8 cellular contexts compared by ENCODE assay signal in genomic region chr19:33080761-33081681, GRCh38. TPM values are rescaled to one million over a fixed set of nuclear protein-coding genes. Genes with fewer than 3 reads are reported as not detected.
DNase-seq lines count a peak whose midpoint lies in the region; ATAC-seq, FAIRE-seq and TF ChIP-seq lines count a peak whose summit lies in the region.

A gene with protein sequence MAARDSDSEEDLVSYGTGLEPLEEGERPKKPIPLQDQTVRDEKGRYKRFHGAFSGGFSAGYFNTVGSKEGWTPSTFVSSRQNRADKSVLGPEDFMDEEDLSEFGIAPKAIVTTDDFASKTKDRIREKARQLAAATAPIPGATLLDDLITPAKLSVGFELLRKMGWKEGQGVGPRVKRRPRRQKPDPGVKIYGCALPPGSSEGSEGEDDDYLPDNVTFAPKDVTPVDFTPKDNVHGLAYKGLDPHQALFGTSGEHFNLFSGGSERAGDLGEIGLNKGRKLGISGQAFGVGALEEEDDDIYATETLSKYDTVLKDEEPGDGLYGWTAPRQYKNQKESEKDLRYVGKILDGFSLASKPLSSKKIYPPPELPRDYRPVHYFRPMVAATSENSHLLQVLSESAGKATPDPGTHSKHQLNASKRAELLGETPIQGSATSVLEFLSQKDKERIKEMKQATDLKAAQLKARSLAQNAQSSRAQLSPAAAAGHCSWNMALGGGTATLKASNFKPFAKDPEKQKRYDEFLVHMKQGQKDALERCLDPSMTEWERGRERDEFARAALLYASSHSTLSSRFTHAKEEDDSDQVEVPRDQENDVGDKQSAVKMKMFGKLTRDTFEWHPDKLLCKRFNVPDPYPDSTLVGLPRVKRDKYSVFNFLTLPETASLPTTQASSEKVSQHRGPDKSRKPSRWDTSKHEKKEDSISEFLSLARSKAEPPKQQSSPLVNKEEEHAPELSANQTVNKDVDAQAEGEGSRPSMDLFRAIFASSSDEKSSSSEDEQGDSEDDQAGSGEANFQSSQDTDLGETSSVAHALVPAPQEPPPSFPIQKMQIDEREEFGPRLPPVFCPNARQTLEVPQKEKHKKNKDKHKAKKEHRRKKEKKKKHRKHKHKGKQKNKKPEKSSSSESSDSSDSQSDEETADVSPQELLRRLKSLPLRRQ (plus strand): TSS chr19:33081181. CDS start chr19:33081194, 13 bp downstream.

- peak within 1 kb of the TSS; percentile 79 for H3K4me3 ChIP-seq in CD8-positive, alpha-beta T cell (ENCODE audit: low read depth, low read length)
- H3K4me3 ChIP-seq in H1 (ENCODE audit: extremely low read depth in 1 of 4, insufficient read depth in 2 of 4, low read depth in 3 of 4, low read length in 4 of 4) (peak within 1 kb of the TSS; percentile 95 to 99 (median 96)), mesendoderm (ENCODE audit: low read length) (peak within 1 kb of the TSS; percentile 78)

- TF ChIP-seq POLR2A in H1 (IDR thresholded peaks at IDR 0.05; ENCODE audit: control extremely low read depth in 1 of 2, low read depth in 2 of 2, low read length in 2 of 2): peak in 1 of 2 experiments; percentile 53; a peak in 1 of 3 replicates

- H3K27me3 Mint-ChIP-seq in CD8-positive, alpha-beta T cell (ENCODE audit: low read depth): no peaks in the 10 kb centered on the region

- H3K79me1 ChIP-seq in H1 (ENCODE audit: low read depth, low read length): peaks cover 5% of the 10 kb centered on the region
- peaks cover 5% of the 10 kb centered on the region for H3K79me1 ChIP-seq in mesendoderm (ENCODE audit: low read length)

- H3K9ac ChIP-seq in H1 (replicated peaks in 1 of 4; ENCODE audit: extremely low read depth in 1 of 4, low read depth in 3 of 4, low read length in 3 of 4) (peak within 1 kb of the TSS; percentile 57 to 91 (median 68)), mesendoderm (ENCODE audit: low read length) (peak within 1 kb of the TSS; percentile 85)

- TF ChIP-seq CTCF in CD8-positive, alpha-beta T cell (IDR thresholded peaks at IDR 0.05): no peak
- TF ChIP-seq CTCF in H1 (IDR thresholded peaks at IDR 0.05; ENCODE audit: control extremely low read depth in 1 of 3, insufficient read depth in 1 of 3, low read depth in 1 of 3, low read length in 3 of 3): no peak

- H3K4me2 ChIP-seq in H1 (ENCODE audit: insufficient read depth in 1 of 2, low read depth in 2 of 2, low read length in 2 of 2) (peak within 1 kb of the TSS; percentile 79 to 94), mesendoderm (ENCODE audit: low read length) (peak within 1 kb of the TSS; percentile 94)

- FAIRE-seq in H1 (lab: Jason Lieb, UNC): no peak

- intact Hi-C loops in CD8-positive, alpha-beta T cell (cut with DNase I, micrococcal nuclease): loop anchor here (1.0 to 5.0 kb wide), 7 partner anchors 16 to 504 kb away; partner anchors contain the start of genes FAAP24 (in 2 of the 2), ANKRD27 (in 1 of the 2), NUDT19 (in 1 of the 2) and RGS9BP (in 1 of the 2)

- no peak; a peak in 1 of 3 replicates for TF ChIP-seq EP300 in H1 (IDR thresholded peaks at IDR 0.05; ENCODE audit: borderline replicate concordance in 1 of 2, low read depth in 2 of 2, low read length in 2 of 2)

- peak within 1 kb of the TSS; percentile 93 for H2AFZ ChIP-seq in H1 (ENCODE audit: low read length)

- H3K4ac ChIP-seq in H1 (replicated peaks; ENCODE audit: insufficient read length, low read depth, low read length) (peak within 1 kb of the TSS; percentile 44), mesendoderm (ENCODE audit: low read depth, low read length) (no peak within 1 kb of the TSS)

- no peak within 1 kb of the TSS for H2BK20ac ChIP-seq in H1 (ENCODE audit: low read length)

- no peak within 1 kb of the TSS for H3K56ac ChIP-seq in H1 (replicated peaks; ENCODE audit: insufficient read length, low read depth, low read length)
- peak within 1 kb of the TSS; percentile 98 for H3K56ac ChIP-seq in mesendoderm (ENCODE audit: low read length)

- H3K14ac ChIP-seq in H1 (ENCODE audit: insufficient read length): no peak within 1 kb of the TSS

- H2AK5ac ChIP-seq in H1 (ENCODE audit: low read depth, low read length) (no peak within 1 kb of the TSS), mesendoderm (ENCODE audit: low read length) (no peak within 1 kb of the TSS)

- 3% methylated on average over 56 of the region's 62 CpGs; no CpG with 5 or more reads in 1 of the 2 experiments for WGBS in H1 (ENCODE audit: extremely low coverage in 1 of 2, insufficient coverage in 1 of 2, insufficient read length in 1 of 2, insufficient replicate concordance in 2 of 2, low coverage in 1 of 2, low lambda C conversion rate in 2 of 2, missing lambda C conversion rate in 1 of 2), 2 experiments
- WGBS in mesendoderm (ENCODE audit: extremely low coverage, insufficient coverage, low lambda C conversion rate): no CpG with 5 or more reads among the region's 62 CpGs

- peaks cover 13% of the 10 kb centered on the region for H3K23me2 ChIP-seq in H1 (ENCODE audit: low read depth, low read length)

- no peaks in the 10 kb centered on the region for H3K9me3 Mint-ChIP-seq in CD8-positive, alpha-beta T cell

- no peaks in the 10 kb centered on the region for H3K36me3 ChIP-seq in CD8-positive, alpha-beta T cell (ENCODE audit: insufficient read depth, low read length)
- H3K36me3 ChIP-seq in H1 (ENCODE audit: control insufficient read depth in 2 of 4, insufficient read depth in 4 of 4, low read length in 3 of 4) (no peaks in the 10 kb centered on the region), mesendoderm (ENCODE audit: control insufficient read depth, insufficient read depth, low read length) (no peaks in the 10 kb centered on the region)

- peaks cover 30% of the 10 kb centered on the region for H3K4me1 Mint-ChIP-seq in CD8-positive, alpha-beta T cell (ENCODE audit: low read depth)

- H2BK15ac ChIP-seq in H1 (ENCODE audit: low read length) (no peak within 1 kb of the TSS), mesendoderm (replicated peaks; ENCODE audit: low read depth) (no peak within 1 kb of the TSS)

- ATAC-seq in CD8-positive, alpha-beta T cell: peak; percentile 96
- ATAC-seq in GM19455 (IDR thresholded peaks at IDR 0.05; ENCODE audit: unreplicated experiment): peak; percentile 83

- H4K20me1 ChIP-seq in H1 (replicated peaks in 1 of 2; ENCODE audit: control insufficient read depth in 1 of 2, insufficient read depth in 2 of 2, low read length in 2 of 2): peaks cover 0 to 3% of the 10 kb centered on the region in 2 experiments

- H3K27me3 ChIP-seq in CD8-positive, alpha-beta T cell (ENCODE audit: insufficient read depth, low read length): no peaks in the 10 kb centered on the region
- H3K27me3 ChIP-seq in H1 (replicated peaks in 1 of 4; ENCODE audit: control insufficient read depth in 3 of 4, extremely low read depth in 1 of 4, insufficient read depth in 3 of 4, low read length in 3 of 4): no peaks in the 10 kb centered on the region
- H3K27me3 ChIP-seq in mesendoderm (ENCODE audit: insufficient read depth, low read length, poor library complexity): no peaks in the 10 kb centered on the region

- H4K91ac ChIP-seq in H1 (replicated peaks; ENCODE audit: insufficient read length, low read length): no peak within 1 kb of the TSS

- peak within 1 kb of the TSS; percentile 97 for H3K27ac Mint-ChIP-seq in CD8-positive, alpha-beta T cell

- peak within 1 kb of the TSS; percentile 95 for H3K18ac ChIP-seq in H1 (ENCODE audit: extremely low read depth, low read length)
- peak within 1 kb of the TSS; percentile 16 for H3K18ac ChIP-seq in mesendoderm (ENCODE audit: low read length)

- POLR2A ChIA-PET in CD8-positive, alpha-beta T cell (lab: Charles Lee): interaction anchor here (1.2 kb wide), 1 partner anchor 9 kb away, joined by 4 read pairs; no protein-coding TSS in a partner anchor
- POLR2A ChIA-PET in H1 (lab: Charles Lee; ENCODE audit: partially characterized antibody): interaction anchor here (0.9 to 2.3 kb wide), 6 partner anchors 9 to 85 kb away, joined by 3 to 12 read pairs (median 4); partner anchors contain the start of gene RHPN2

- H3K23ac ChIP-seq in H1 (ENCODE audit: insufficient read length) (no peak within 1 kb of the TSS), mesendoderm (ENCODE audit: low read length) (no peak within 1 kb of the TSS)

- H4K5ac ChIP-seq in H1 (ENCODE audit: insufficient read length, low read depth, low read length) (peak within 1 kb of the TSS; percentile 77), mesendoderm (ENCODE audit: low read length) (no peak within 1 kb of the TSS)

- H3K27ac ChIP-seq in CD8-positive, alpha-beta T cell (ENCODE audit: low read depth, low read length): peak within 1 kb of the TSS; percentile 80
- H3K27ac ChIP-seq in H1 (ENCODE audit: low read depth, low read length) (no peak within 1 kb of the TSS), mesendoderm (ENCODE audit: low read depth, low read length) (no peak within 1 kb of the TSS)

- TF ChIP-seq RAD21 in H1 (IDR thresholded peaks at IDR 0.05 in 1 of 2, conservative IDR thresholded peaks at IDR 0.05 in 1 of 2; ENCODE audit: low read depth in 2 of 2, low read length in 2 of 2): peak in 1 of 2 experiments; percentile 9; a peak in 1 of 4 replicates

- H2BK5ac ChIP-seq in H1 (ENCODE audit: low read depth, low read length) (peak within 1 kb of the TSS; percentile 80; the same call in 1 of the 2 replicates), mesendoderm (ENCODE audit: low read length) (no peak within 1 kb of the TSS)

- no peak within 1 kb of the TSS for H2BK12ac ChIP-seq in H1 (ENCODE audit: low read depth, low read length)

- H3K36me3 Mint-ChIP-seq in CD8-positive, alpha-beta T cell: peaks cover 13% of the 10 kb centered on the region

- CTCF ChIA-PET in CD8-positive, alpha-beta T cell (lab: Charles Lee): interaction anchor here (0.8 to 1.2 kb wide), 3 partner anchors 46 to 109 kb away, joined by 3 read pairs; partner anchors contain the start of genes CEP89 and FAAP24
- CTCF ChIA-PET in H1 (lab: Charles Lee; ENCODE audit: partially characterized antibody): interaction anchor here (1.0 to 1.3 kb wide), 3 partner anchors 59 to 106 kb away, joined by 3 to 4 read pairs (median 3); no protein-coding TSS in a partner anchor

- H4K8ac ChIP-seq in H1 (ENCODE audit: extremely low read depth, insufficient read depth, low read length) (peak within 1 kb of the TSS; percentile 96), mesendoderm (ENCODE audit: low read depth, low read length) (no peak within 1 kb of the TSS)

- H3K4me1 ChIP-seq in CD8-positive, alpha-beta T cell (ENCODE audit: insufficient read depth, low read length): peaks cover 9% of the 10 kb centered on the region
- H3K4me1 ChIP-seq in H1 (replicated peaks in 1 of 4; ENCODE audit: control insufficient read depth in 3 of 4, insufficient read depth in 4 of 4, low read length in 3 of 4): peaks cover 2 to 9% (median 4%) of the 10 kb centered on the region in 4 experiments; a peak in 4 of 7 replicates
- no peaks in the 10 kb centered on the region for H3K4me1 ChIP-seq in mesendoderm (ENCODE audit: control insufficient read depth, low read depth, low read length)

- no peaks in the 10 kb centered on the region for H3K9me3 ChIP-seq in CD8-positive, alpha-beta T cell (ENCODE audit: low read length)
- no peaks in the 10 kb centered on the region for H3K9me3 ChIP-seq in H1 (ENCODE audit: insufficient read depth in 2 of 2, low read depth in 1 of 2, low read length in 1 of 2)

- H2BK120ac ChIP-seq in H1 (replicated peaks; ENCODE audit: low read depth, low read length): no peak within 1 kb of the TSS
- H2BK120ac ChIP-seq in mesendoderm (ENCODE audit: low read depth, low read length): no peak within 1 kb of the TSS

- DNase-seq in CD8-positive, alpha-beta T cell: peak; percentile 66 to 89 (median 81)
- peak; percentile 76 for DNase-seq in HPDE6-E6E7 (ENCODE audit: extremely low spot score)
- DNase-seq in NOMO-1 treated with DMSO at 0.1 percent for 48 hours (lab: John Stamatoyannopoulos, UW; ENCODE audit: unreplicated experiment): peak; percentile 82
- DNase-seq in activated CD8-positive, alpha-beta memory T cell treated with anti-CD3 and anti-CD28 coated beads for 48 hours (ENCODE audit: low read depth in 2 of 3, low spot score in 2 of 3): peak; percentile 63 to 71 (median 67)
- peak; percentile 60 to 96 for DNase-seq in H1 (ENCODE audit: low read depth in 1 of 2, low spot score in 2 of 2)
- peak; percentile 94 for DNase-seq in mesendoderm
- peak; percentile 71 for DNase-seq in stimulated activated CD8-positive, alpha-beta memory T cell treated with anti-CD3 and anti-CD28 coated beads, Interleukin-12 subunit alpha, Interleukin-12 subunit beta, amount 100 ng/mL, for 4 hours (ENCODE audit: low read depth)

- H3K79me2 ChIP-seq in H1 (ENCODE audit: control insufficient read depth in 1 of 2, insufficient read depth in 2 of 2, low read length in 2 of 2) (peaks cover 0 to 9% of the 10 kb centered on the region in 2 experiments; a peak in 1 of 4 replicates), mesendoderm (ENCODE audit: control insufficient read depth, insufficient read depth, low read length) (peaks cover 3% of the 10 kb centered on the region)

- H3K4me3 Mint-ChIP-seq in CD8-positive, alpha-beta T cell: peak within 1 kb of the TSS; percentile 96

RNA-seq across cellular contexts. Expression of the gene that starts here (rescaled TPM):
- 1 to 10 TPM; 4.9 to 5.2 TPM for total RNA-seq in CD8-positive, alpha-beta T cell
- 8.2 and 8.8 TPM in 2 replicates for total RNA-seq in H1 (2021; fragmentation: NEBNext Ultra II Directional; extraction: Animal tissue kit (Norgen Biotek cat#: 25700))
- 3.5 and 4.3 TPM in 2 replicates for polyA plus RNA-seq in H1 (2011; rRNA removed)
- polyA plus RNA-seq in H1 (2011; cell fraction: cytosol; rRNA removed): 8.1 TPM
- polyA plus RNA-seq in H1 (2011; cell fraction: nucleus; rRNA removed): 12.4 TPM
- 8.0 to 15.0 TPM (median 9.1 TPM) in 4 replicates for polyA plus RNA-seq in H1 (2012, experiment 1 of 2)
- polyA plus RNA-seq in H1 (2012, experiment 2 of 2): 1.3 TPM
- 7.1 TPM for polyA plus RNA-seq in H1 (2013, experiment 1 of 2)
- 6.1 TPM for polyA plus RNA-seq in H1 (2013, experiment 2 of 2)
- polyA minus RNA-seq in H1 (2011; rRNA and poly(A)+ RNA removed): 8.8 and 12.0 TPM in 2 replicates
- 2.4 TPM for polyA minus RNA-seq in H1 (2011; cell fraction: cytosol; rRNA and poly(A)+ RNA removed)
- 9.9 TPM for polyA minus RNA-seq in H1 (2011; cell fraction: nucleus; rRNA and poly(A)+ RNA removed)
- 6.3 TPM for polyA plus RNA-seq in mesendoderm (2013, experiment 1 of 2)
- 6.8 TPM for polyA plus RNA-seq in mesendoderm (2013, experiment 2 of 2)
